8 cellular contexts compared by ENCODE assay signal in the genomic region with DNA sequence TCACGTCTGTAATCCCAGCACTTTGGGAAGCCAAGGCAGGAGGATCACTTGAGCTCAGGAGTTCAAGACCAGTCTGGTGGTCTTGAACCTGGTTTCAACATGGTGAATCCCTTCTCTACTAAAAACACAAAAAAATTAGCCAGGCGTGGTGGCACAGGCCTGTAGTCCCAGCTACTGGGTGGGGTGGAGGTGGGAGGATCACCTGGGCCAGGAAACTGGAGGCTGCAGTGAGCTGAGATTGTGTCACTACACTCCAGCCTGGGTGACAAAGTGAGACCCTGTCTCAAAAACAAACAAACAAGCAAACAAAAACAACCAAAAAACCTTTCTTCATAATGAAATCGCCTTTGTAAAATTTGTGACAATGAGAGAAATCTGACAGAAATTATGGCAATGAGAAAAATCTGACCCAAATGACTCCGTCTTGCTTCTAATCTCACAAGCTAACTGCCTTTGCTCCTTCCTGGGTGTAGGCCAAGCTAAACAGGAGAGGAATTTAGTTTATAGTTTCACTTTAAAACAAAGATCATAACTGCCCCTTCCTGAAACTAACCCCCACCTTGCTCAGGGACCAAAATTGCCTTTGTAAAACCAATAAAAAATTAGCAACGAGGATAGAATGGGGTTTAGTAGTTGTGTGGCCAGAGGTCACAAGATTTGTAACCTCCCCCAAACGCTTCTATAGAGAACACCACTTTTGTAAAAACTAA.
A peak's percentile ranks its signal among the peaks of the same experiment; 100 is the strongest.
DNase-seq lines count a peak whose midpoint lies in the region; ATAC-seq and FAIRE-seq lines count a peak whose summit lies in the region.
"Had no signal": no experiment of that assay in that cellular context is flagged by ENCODE, and none has a peak within 500 bp of the region (broad histone marks: within the 10 kb centered on the region; RNA-seq: fewer than 3 reads in every experiment).

No MANE protein-coding gene starts in this region.

- H3K27ac Mint-ChIP-seq in stimulated activated effector memory CD8-positive, alpha-beta T cell treated with anti-CD3 and anti-CD28 coated beads, Interleukin-12 subunit alpha, Interleukin-12 subunit beta, amount 100 ng/mL, for 72 hours: peak overlapping the region; percentile 86

- peak; percentile 84 for DNase-seq in M059J (ENCODE audit: low read depth)
- DNase-seq in stimulated activated effector memory CD8-positive, alpha-beta T cell treated with anti-CD3 and anti-CD28 coated beads, Interleukin-12 subunit alpha, Interleukin-12 subunit beta, amount 100 ng/mL, for 72 hours (ENCODE audit: low spot score in 2 of 2): no peak
- DNase-seq in activated naive CD4-positive, alpha-beta T cell treated with anti-CD3 and anti-CD28 coated beads, Interleukin-2, amount 50 U/mL, for 16 hours: no peak

- H3K4me3 Mint-ChIP-seq in stimulated activated effector memory CD8-positive, alpha-beta T cell treated with anti-CD3 and anti-CD28 coated beads, Interleukin-12 subunit alpha, Interleukin-12 subunit beta, amount 100 ng/mL, for 72 hours: peak overlapping the region; percentile 44

- FAIRE-seq in endometrium (lab: Jason Lieb, UNC): peak; percentile 48
- FAIRE-seq: colon had no signal

- H3K4me1 Mint-ChIP-seq in stimulated activated effector memory CD8-positive, alpha-beta T cell treated with anti-CD3 and anti-CD28 coated beads, Interleukin-12 subunit alpha, Interleukin-12 subunit beta, amount 100 ng/mL, for 72 hours: peaks cover 32% of the 10 kb centered on the region

- no peaks in the 10 kb centered on the region for H3K9me3 Mint-ChIP-seq in stimulated activated effector memory CD8-positive, alpha-beta T cell treated with anti-CD3 and anti-CD28 coated beads, Interleukin-12 subunit alpha, Interleukin-12 subunit beta, amount 100 ng/mL, for 72 hours

- H3K36me3 Mint-ChIP-seq in stimulated activated effector memory CD8-positive, alpha-beta T cell treated with anti-CD3 and anti-CD28 coated beads, Interleukin-12 subunit alpha, Interleukin-12 subunit beta, amount 100 ng/mL, for 72 hours: peaks cover 8% of the 10 kb centered on the region

- ATAC-seq in GM19452 (IDR thresholded peaks at IDR 0.05; ENCODE audit: unreplicated experiment) (peak; percentile 13), HG02885 (IDR thresholded peaks at IDR 0.05; ENCODE audit: poor library complexity, unreplicated experiment) (no peak), GM18873 (IDR thresholded peaks at IDR 0.05; ENCODE audit: low FRiP score, unreplicated experiment) (no peak)
- ATAC-seq in stimulated activated effector memory CD8-positive, alpha-beta T cell treated with anti-CD3 and anti-CD28 coated beads, Interleukin-12 subunit alpha, Interleukin-12 subunit beta, amount 100 ng/mL, for 72 hours: no peak
